In genomic region chr1:208203848-208204609, GRCh38 we compare ENCODE assay signal across 8 cellular contexts. TPM values are rescaled to one million over a fixed set of nuclear protein-coding genes. Genes with fewer than 3 reads are reported as not detected.
DNase-seq lines count a peak whose midpoint lies in the region; ATAC-seq, FAIRE-seq and TF ChIP-seq lines count a peak whose summit lies in the region.

No MANE protein-coding gene starts in this region.

- H3K4me1 ChIP-seq in astrocyte (ENCODE audit: insufficient read depth, low read length) = peaks cover 56% of the 10 kb centered on the region
- peaks cover 45% of the 10 kb centered on the region for H3K4me1 ChIP-seq in hepatocyte (ENCODE audit: insufficient read depth)
- H3K4me1 ChIP-seq in stomach smooth muscle (ENCODE audit: control insufficient read depth, insufficient read depth, low read length) = peaks cover 43% of the 10 kb centered on the region

- H4K20me1 ChIP-seq in astrocyte (ENCODE audit: insufficient read depth, low read length) (no peaks in the 10 kb centered on the region), hepatocyte (ENCODE audit: insufficient read depth, poor library complexity, severe bottlenecking) (no peaks in the 10 kb centered on the region)

- no peak for ATAC-seq in HG02623 (IDR thresholded peaks at IDR 0.05; ENCODE audit: unreplicated experiment)

- no peaks in the 10 kb centered on the region for H3K36me3 Mint-ChIP-seq in astrocyte (ENCODE audit: low read depth, unreplicated experiment)

- H2AFZ ChIP-seq in astrocyte (ENCODE audit: low read depth, low read length) (no peak overlapping the region), hepatocyte (no peak overlapping the region)

- H3K4me3 ChIP-seq in astrocyte (ENCODE audit: insufficient read depth, low read depth, low read length) (no peak overlapping the region), hepatocyte (no peak overlapping the region), stomach smooth muscle (ENCODE audit: low read length in 2 of 2) (peak overlapping the region in 1 of 2 donors; percentile 15)

- WGBS in hepatocyte (ENCODE audit: low lambda C conversion rate, missing lambda C conversion rate) = 86% methylated on average over 7 of the region's 7 CpGs

- no peaks in the 10 kb centered on the region for H3K27me3 Mint-ChIP-seq in astrocyte (ENCODE audit: low read depth, unreplicated experiment)

- peaks cover 35% of the 10 kb centered on the region for H3K4me1 Mint-ChIP-seq in astrocyte (ENCODE audit: low read depth, unreplicated experiment)

- H3K4me2 ChIP-seq in astrocyte (ENCODE audit: low read length) (peak overlapping the region; percentile 78), hepatocyte (no peak overlapping the region)

- TF ChIP-seq CTCF in astrocyte (IDR thresholded peaks at IDR 0.05; ENCODE audit: insufficient read depth, low read depth, low read length) (no peak), hepatocyte (IDR thresholded peaks at IDR 0.05; ENCODE audit: poor library complexity) (no peak)

- H3K9ac ChIP-seq in astrocyte (ENCODE audit: low read length) (peak overlapping the region; percentile 39), stomach smooth muscle (ENCODE audit: low read length in 2 of 2) (no peak overlapping the region)

- H3K79me2 ChIP-seq in astrocyte (ENCODE audit: insufficient read depth, low read length) (no peaks in the 10 kb centered on the region), hepatocyte (no peaks in the 10 kb centered on the region)

- H3K9me2 ChIP-seq in hepatocyte (replicated peaks; ENCODE audit: insufficient read depth) = no peaks in the 10 kb centered on the region

- H3K27ac ChIP-seq in astrocyte (ENCODE audit: low read depth, low read length) = peak overlapping the region; percentile 82
- H3K27ac ChIP-seq in hepatocyte = peak overlapping the region; percentile 77
- H3K27ac ChIP-seq in stomach smooth muscle (ENCODE audit: low read length) = peak overlapping the region; percentile 73

- H3K27me3 ChIP-seq in astrocyte (ENCODE audit: insufficient read depth, low read length) (no peaks in the 10 kb centered on the region), hepatocyte (no peaks in the 10 kb centered on the region), stomach smooth muscle (ENCODE audit: control insufficient read depth in 1 of 2, insufficient read depth in 2 of 2, low read length in 2 of 2) (no peaks in the 10 kb centered on the region)

- H3K9me3 Mint-ChIP-seq in astrocyte (ENCODE audit: unreplicated experiment) = no peaks in the 10 kb centered on the region

- H3K27ac Mint-ChIP-seq in astrocyte (ENCODE audit: unreplicated experiment) = peak overlapping the region; percentile 21

- no peak overlapping the region for H3K4me3 Mint-ChIP-seq in astrocyte (ENCODE audit: unreplicated experiment)

- DNase-seq in M059J (ENCODE audit: low read depth) (peak; percentile 76), astrocyte (ENCODE audit: low read depth) (peak; percentile 84), hepatocyte (ENCODE audit: low spot score) (no peak), NCI-H1694 (lab: John Stamatoyannopoulos, UW) (no peak), CD1c-positive myeloid dendritic cell (ENCODE audit: extremely low spot score) (no peak)
- no peak for DNase-seq in activated CD4-positive, alpha-beta T cell treated with anti-CD3 and anti-CD28 coated beads for 1 hour

- H3K9me3 ChIP-seq in astrocyte (ENCODE audit: insufficient read depth, low read depth, low read length) = no peaks in the 10 kb centered on the region
- H3K9me3 ChIP-seq in hepatocyte (ENCODE audit: low read depth) = no peaks in the 10 kb centered on the region
- no peaks in the 10 kb centered on the region for H3K9me3 ChIP-seq in stomach smooth muscle (ENCODE audit: control insufficient read depth in 2 of 2, low read length in 2 of 2)

- FAIRE-seq in astrocyte (lab: Jason Lieb, UNC) = no peak

- H3K36me3 ChIP-seq in astrocyte (ENCODE audit: insufficient read depth, low read length) (no peaks in the 10 kb centered on the region), hepatocyte (replicated peaks; ENCODE audit: insufficient read depth, low read depth) (no peaks in the 10 kb centered on the region), stomach smooth muscle (ENCODE audit: control insufficient read depth in 2 of 2, insufficient read depth in 2 of 2, low read length in 2 of 2) (peaks cover 8 to 18% of the 10 kb centered on the region in 2 donors)

RNA-seq across cellular contexts. Expression of gene PLXNA2, which starts 40.2 kb away (rescaled TPM):
- total RNA-seq in M059J (2014; rRNA removed; shearing (Covaris generic)) = 2.0 and 2.8 TPM in 2 replicates
- total RNA-seq in astrocyte (16.3 and 17.7 TPM in 2 replicates), hepatocyte (8.3 and 9.8 TPM in 2 replicates)
- 13.1 and 16.4 TPM in 2 replicates for polyA plus RNA-seq in hepatocyte

Comparison
In these comparisons a context has a peak if more than half of its experiments do, and no peak if none do; other contexts are left out.
1. DNase-seq: peak in M059J (single experiment) and astrocyte (single experiment); none in hepatocyte (single experiment), activated CD4-positive, alpha-beta T cell treated with anti-CD3 and anti-CD28 coated beads for 1 hour (single experiment), NCI-H1694 (single experiment) and CD1c-positive myeloid dendritic cell (single experiment).
2. Peak in every context shown above with its lines, with median percentiles within 50 percentile points of each other: H3K27ac ChIP-seq.